ENCODE assay signal across 10 cellular contexts in the genomic region with DNA sequence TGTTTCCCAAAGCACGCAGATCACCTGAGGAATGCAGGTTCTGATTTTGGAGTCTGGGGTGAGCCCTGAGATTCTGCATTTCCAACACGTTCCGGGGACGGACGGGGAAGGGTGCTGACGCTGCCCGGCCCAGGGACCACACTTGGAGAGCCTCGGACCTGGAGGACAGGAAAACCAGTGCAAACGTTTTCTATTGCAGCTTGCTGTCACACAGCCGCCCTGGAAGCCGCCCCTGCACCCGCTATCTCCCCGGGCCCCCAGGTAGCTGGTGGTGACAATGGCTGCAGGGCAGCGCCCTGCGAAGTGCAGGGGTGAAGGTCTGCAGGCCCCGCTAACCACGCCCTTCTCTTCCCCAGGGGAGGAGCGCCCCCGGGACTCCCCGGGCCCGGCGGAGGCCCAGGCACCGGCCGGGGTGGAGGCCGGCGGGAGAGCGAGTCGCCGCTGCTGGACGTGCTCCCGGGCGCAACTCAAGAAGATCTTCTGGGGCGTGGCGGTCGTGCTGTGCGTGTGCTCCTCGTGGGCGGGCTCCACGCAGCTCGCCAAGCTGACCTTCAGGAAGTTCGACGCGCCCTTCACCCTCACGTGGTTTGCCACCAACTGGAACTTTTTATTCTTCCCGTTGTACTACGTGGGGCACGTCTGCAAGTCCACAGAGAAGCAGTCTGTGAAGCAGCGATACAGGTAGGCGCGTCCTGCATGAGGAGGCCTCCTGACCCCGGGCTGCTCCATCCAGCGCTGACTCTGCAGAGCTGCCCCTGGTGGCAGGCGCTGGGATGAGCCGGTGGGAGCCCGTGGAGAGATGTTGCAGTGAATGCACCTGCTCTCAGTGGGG.
DNase-seq lines count a peak whose midpoint lies in the region; ATAC-seq and TF ChIP-seq lines count a peak whose summit lies in the region.
"Had no signal": no experiment of that assay in that cellular context is flagged by ENCODE, and none has a peak within 500 bp of the region (broad histone marks: within the 10 kb centered on the region; RNA-seq: fewer than 3 reads in every experiment).

No MANE protein-coding gene starts in this region.

- no peak for DNase-seq in BE2C
- peak; percentile 18 for DNase-seq in SK-N-DZ (ENCODE audit: low spot score)
- peak; percentile 74 for DNase-seq in iPS-NIHi7 (ENCODE audit: extremely low spot score)
- DNase-seq in NCI-H2227 (lab: John Stamatoyannopoulos, UW; ENCODE audit: unreplicated experiment): no peak
- DNase-seq in mesenteric fat pad (ENCODE audit: low spot score): no peak
- no peak for DNase-seq in NK-92 (lab: John Stamatoyannopoulos, UW; ENCODE audit: unreplicated experiment)
- DNase-seq in DMS 273 (lab: John Stamatoyannopoulos, UW; ENCODE audit: unreplicated experiment): no peak
- DNase-seq: NCI-H1105, thyroid gland had no signal

- no peaks in the 10 kb centered on the region for H3K4me1 ChIP-seq in BE2C
- H3K4me1 ChIP-seq: thyroid gland had no signal

- no peaks in the 10 kb centered on the region for H3K36me3 ChIP-seq in BE2C
- H3K36me3 ChIP-seq: thyroid gland had no signal

- no peak overlapping the region for H3K4me3 ChIP-seq in BE2C (ENCODE audit: low read depth, low read length)
- H3K4me3 ChIP-seq: thyroid gland had no signal

- peak; percentile 47 for ATAC-seq in GM18511 (IDR thresholded peaks at IDR 0.05; ENCODE audit: unreplicated experiment)

- H3K9me3 ChIP-seq in BE2C: no peaks in the 10 kb centered on the region
- H3K9me3 ChIP-seq: thyroid gland had no signal

- H3K27me3 ChIP-seq in BE2C: peaks cover 30% of the 10 kb centered on the region
- H3K27me3 ChIP-seq: thyroid gland had no signal

- 0 out of 2 replicates have a peak, but pooled peaks have one; percentile 17 for TF ChIP-seq CTCF in BE2C (IDR thresholded peaks at IDR 0.05; ENCODE audit: low read depth, low read length)

Comparison
In these comparisons a context has a peak if more than half of its experiments do, and no peak if none do; other contexts are left out.
1. DNase-seq: peak in SK-N-DZ (single experiment) and iPS-NIHi7 (single experiment); none in BE2C (single experiment), NCI-H2227 (single experiment), mesenteric fat pad (single experiment), NK-92 (single experiment) and DMS 273 (single experiment).